Comparison of ENCODE assay signal across 9 cellular contexts in genomic region chr5:54390015-54390414, GRCh38.
DNase-seq lines count a peak whose midpoint lies in the region; ATAC-seq and TF ChIP-seq lines count a peak whose summit lies in the region.
"Had no signal": no experiment of that assay in that cellular context is flagged by ENCODE, and none has a peak within 500 bp of the region (broad histone marks: within the 10 kb centered on the region; RNA-seq: fewer than 3 reads in every experiment).

No MANE protein-coding gene starts in this region.

- H3K9me3 ChIP-seq in BE2C (no peaks in the 10 kb centered on the region), hepatocyte (ENCODE audit: low read depth) (no peaks in the 10 kb centered on the region)

- no peak overlapping the region for H3K4me2 ChIP-seq in hepatocyte

- H4K20me1 ChIP-seq in hepatocyte (ENCODE audit: insufficient read depth, poor library complexity, severe bottlenecking): no peaks in the 10 kb centered on the region

- H3K27ac ChIP-seq in hepatocyte: peak overlapping the region; percentile 43

- DNase-seq in BE2C: peak; percentile 11
- DNase-seq in NCI-H1092 (lab: John Stamatoyannopoulos, UW): peak; percentile 44
- peak; percentile 90 for DNase-seq in SK-MEL-5 (ENCODE audit: low read depth, low spot score)
- peak; percentile 66 for DNase-seq in hepatocyte (ENCODE audit: low spot score)
- no peak for DNase-seq in activated CD4-positive, alpha-beta T cell treated with anti-CD3 and anti-CD28 coated beads for 1 hour
- DNase-seq in activated CD4-positive, alpha-beta T cell treated with anti-CD3 and anti-CD28 coated beads, Interleukin-2, amount 50 U/mL, for 48 hours: no peak
- DNase-seq: DMS79 treated with DMSO at 0.1 percent for 48 hours had no signal

- no peaks in the 10 kb centered on the region for H3K27me3 ChIP-seq in BE2C
- H3K27me3 ChIP-seq in hepatocyte: no peaks in the 10 kb centered on the region

- H2AFZ ChIP-seq in hepatocyte: no peak overlapping the region

- H3K79me2 ChIP-seq in hepatocyte: no peaks in the 10 kb centered on the region

- TF ChIP-seq CTCF in BE2C (IDR thresholded peaks at IDR 0.05; ENCODE audit: low read depth, low read length): no peak
- no peak for TF ChIP-seq CTCF in hepatocyte (IDR thresholded peaks at IDR 0.05; ENCODE audit: poor library complexity)

- H3K4me3 ChIP-seq in BE2C (ENCODE audit: low read depth, low read length): no peak overlapping the region
- no peak overlapping the region for H3K4me3 ChIP-seq in hepatocyte

- ATAC-seq in GM18517 (IDR thresholded peaks at IDR 0.05; ENCODE audit: unreplicated experiment): no peak
- no peak for ATAC-seq in HG03442 (IDR thresholded peaks at IDR 0.05; ENCODE audit: unreplicated experiment)

- no peaks in the 10 kb centered on the region for H3K36me3 ChIP-seq in BE2C
- H3K36me3 ChIP-seq in hepatocyte (replicated peaks; ENCODE audit: insufficient read depth, low read depth): no peaks in the 10 kb centered on the region

- no peaks in the 10 kb centered on the region for H3K9me2 ChIP-seq in hepatocyte (replicated peaks; ENCODE audit: insufficient read depth)

- H3K4me1 ChIP-seq in BE2C: no peaks in the 10 kb centered on the region
- H3K4me1 ChIP-seq in hepatocyte (ENCODE audit: insufficient read depth): peaks cover 13% of the 10 kb centered on the region

- in situ Hi-C loops in SK-MEL-5 (cut with HindIII; ENCODE audit: low pct_unique_long_range_greater_than_20kb, low sequenced_read_pairs): no loop called here

Comparison
In these comparisons a context has a peak if more than half of its experiments do, and no peak if none do; other contexts are left out.
1. DNase-seq: peak in BE2C (single experiment), NCI-H1092 (single experiment), SK-MEL-5 (single experiment) and hepatocyte (single experiment); none in activated CD4-positive, alpha-beta T cell treated with anti-CD3 and anti-CD28 coated beads for 1 hour (single experiment) and activated CD4-positive, alpha-beta T cell treated with anti-CD3 and anti-CD28 coated beads, Interleukin-2, amount 50 U/mL, for 48 hours (0 of 2).